13 cellular contexts compared by ENCODE assay signal in the genomic region with DNA sequence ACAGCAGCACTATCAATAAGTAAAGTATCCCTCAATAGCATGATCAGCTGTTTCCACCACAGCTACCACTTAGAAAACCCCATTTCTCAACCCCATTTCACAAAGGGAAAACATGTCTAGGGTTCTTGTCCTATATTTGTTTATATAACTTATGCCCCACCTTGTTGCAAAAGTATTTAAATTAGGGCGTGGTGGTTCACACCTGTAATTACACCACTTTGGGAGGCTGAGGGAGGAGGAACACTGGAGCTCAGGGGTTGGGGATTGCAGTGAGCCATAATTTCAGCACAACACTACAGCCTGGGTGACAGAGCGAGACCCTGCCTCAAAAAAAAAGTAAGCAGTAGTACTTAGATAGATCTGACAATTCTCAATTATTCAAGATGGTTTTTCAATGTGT. TPM values are rescaled to one million over a fixed set of nuclear protein-coding genes. Genes with fewer than 3 reads are reported as not detected.
DNase-seq lines count a peak whose midpoint lies in the region; ATAC-seq, FAIRE-seq and TF ChIP-seq lines count a peak whose summit lies in the region.
"Had no signal": no experiment of that assay in that cellular context is flagged by ENCODE, and none has a peak within 500 bp of the region (broad histone marks: within the 10 kb centered on the region; RNA-seq: fewer than 3 reads in every experiment).

No MANE protein-coding gene starts in this region.

- H2AFZ ChIP-seq in IMR-90 (replicated peaks; ENCODE audit: low read length, poor library complexity) (no peak overlapping the region), K562 (ENCODE audit: low read depth, low read length) (no peak overlapping the region)

- H4K20me1 ChIP-seq in BLaER1 treated with 17β-estradiol and CSF1 and Interleukin-3, amounts not matched to agents 10 nM and 100 nM: peaks cover 80 to 90% (median 86%) of the 10 kb centered on the region in 11 experiments
- H4K20me1 ChIP-seq in IMR-90 (ENCODE audit: insufficient read depth, low read length): peaks cover 63% of the 10 kb centered on the region
- peaks cover 67% of the 10 kb centered on the region for H4K20me1 ChIP-seq in K562 (replicated peaks; ENCODE audit: control insufficient read depth, insufficient read depth, low read length)

- peaks cover 98% of the 10 kb centered on the region for H3K79me2 ChIP-seq in K562 (ENCODE audit: control insufficient read depth, insufficient read depth, low read length)

- H2BK20ac ChIP-seq in IMR-90 (ENCODE audit: low read depth, low read length): no peak overlapping the region

- H3K9ac ChIP-seq in BLaER1 treated with 17β-estradiol and CSF1 and Interleukin-3, amounts not matched to agents 10 nM and 100 nM: peak overlapping the region in 3 of 11 experiments; percentile 2 to 28 (median 22); a peak in 3 of 22 replicates
- H3K9ac ChIP-seq in IMR-90 (ENCODE audit: low read depth, low read length) (no peak overlapping the region), K562 (ENCODE audit: insufficient read depth in 1 of 2, low read depth in 2 of 2, low read length in 2 of 2) (0 out of 4 replicates have a peak overlapping the region, but pooled peaks of 1 of the 2 experiments have one; percentile 12), kidney (ENCODE audit: low read length in 2 of 2) (no peak overlapping the region)

- H4K91ac ChIP-seq in IMR-90 (ENCODE audit: insufficient read depth, low read depth, low read length): no peak overlapping the region

- DNase-seq in IMR-90 (no peak), K562 (ENCODE audit: extremely low read depth in 1 of 4, low spot score in 3 of 4) (no peak), natural killer cell (no peak), kidney (no peak), EL (no peak), hepatic stellate cell (ENCODE audit: low spot score) (no peak)
- DNase-seq: H7, T1000 had no signal

- H2BK5ac ChIP-seq in IMR-90 (ENCODE audit: low read depth, low read length, poor library complexity, severe bottlenecking): no peak overlapping the region

- H3K4me3 ChIP-seq in BLaER1 treated with 17β-estradiol and CSF1 and Interleukin-3, amounts not matched to agents 10 nM and 100 nM: no peak overlapping the region
- H3K4me3 ChIP-seq in IMR-90 (ENCODE audit: insufficient read depth, low read depth, low read length) (no peak overlapping the region), K562 (no peak overlapping the region), kidney (ENCODE audit: low read length in 2 of 2) (no peak overlapping the region)

- H3K4me1 Mint-ChIP-seq in natural killer cell: peaks cover 54 to 69% of the 10 kb centered on the region in 2 donors

- no peak overlapping the region for H3K14ac ChIP-seq in IMR-90 (replicated peaks; ENCODE audit: low read depth, low read length)

- no peak overlapping the region for H4K8ac ChIP-seq in IMR-90 (ENCODE audit: low read depth in 2 of 2, low read length in 2 of 2)

- no peaks in the 10 kb centered on the region for H3K27me3 Mint-ChIP-seq in natural killer cell (ENCODE audit: low read depth in 2 of 2)

- peaks cover 13% of the 10 kb centered on the region for H3K9me1 ChIP-seq in IMR-90 (ENCODE audit: insufficient read depth, low read length)
- no peaks in the 10 kb centered on the region for H3K9me1 ChIP-seq in K562 (ENCODE audit: control insufficient read depth, insufficient read depth, low read length)

- H2AK5ac ChIP-seq in IMR-90 (ENCODE audit: low read depth, low read length): no peak overlapping the region

- no peak overlapping the region for H4K5ac ChIP-seq in IMR-90 (ENCODE audit: low read depth, low read length)

- peaks cover 37 to 90% of the 10 kb centered on the region in 2 experiments for H3K79me1 ChIP-seq in IMR-90 (ENCODE audit: low read depth in 1 of 2, low read length in 2 of 2)

- H3K4ac ChIP-seq in IMR-90 (ENCODE audit: low read depth, low read length): no peak overlapping the region

- H3K4me1 ChIP-seq in BLaER1 treated with 17β-estradiol and CSF1 and Interleukin-3, amounts not matched to agents 10 nM and 100 nM: peaks cover 78 to 86% (median 83%) of the 10 kb centered on the region in 10 experiments
- H3K4me1 ChIP-seq in IMR-90 (ENCODE audit: control insufficient read depth, insufficient read depth, low read length) (peaks cover 33% of the 10 kb centered on the region), K562 (replicated peaks in 1 of 2; ENCODE audit: control insufficient read depth in 2 of 2, insufficient read depth in 2 of 2, low read length in 2 of 2) (peaks cover 40 to 72% of the 10 kb centered on the region in 2 experiments), kidney (ENCODE audit: control insufficient read depth in 1 of 2, insufficient read depth in 1 of 2, low read depth in 1 of 2, low read length in 2 of 2) (peaks cover 14 to 15% of the 10 kb centered on the region in 2 donors)

- TF ChIP-seq CTCF in IMR-90 (conservative IDR thresholded peaks at IDR 0.05; ENCODE audit: low read depth, low read length) (no peak), K562 (IDR thresholded peaks at IDR 0.05 in 2 of 3, conservative IDR thresholded peaks at IDR 0.05 in 1 of 3; ENCODE audit: insufficient read depth in 2 of 3, low read depth in 1 of 3, low read length in 3 of 3) (no peak), natural killer cell (IDR thresholded peaks at IDR 0.05) (no peak), kidney (IDR thresholded peaks at IDR 0.05; ENCODE audit: borderline replicate concordance, extremely low read depth, insufficient read depth) (no peak)

- no CpG with 5 or more reads among the region's 2 CpGs for WGBS in IMR-90 (ENCODE audit: extremely low coverage in 2 of 2, insufficient read length in 1 of 2), 2 experiments
- WGBS in K562 (ENCODE audit: insufficient coverage, low coverage, missing lambda C conversion rate): 82% methylated on average over 2 of the region's 2 CpGs

- TF ChIP-seq POLR2A in IMR-90 (IDR thresholded peaks at IDR 0.05; ENCODE audit: low read depth, low read length) (no peak), K562 (conservative IDR thresholded peaks at IDR 0.05) (no peak)

- no peaks in the 10 kb centered on the region for H3K9me3 Mint-ChIP-seq in natural killer cell

- TF ChIP-seq RAD21 in IMR-90 (IDR thresholded peaks at IDR 0.05; ENCODE audit: low read length) (no peak), K562 (CRISPR knock-in tag; conservative IDR thresholded peaks at IDR 0.05 in 1 of 2, IDR thresholded peaks at IDR 0.05 in 1 of 2) (no peak)

- H2BK15ac ChIP-seq in IMR-90 (ENCODE audit: low read depth, low read length): no peak overlapping the region

- dilution Hi-C loops in IMR-90 (cut with HindIII; ENCODE audit: low sequenced_read_pairs, unreplicated experiment): no loop called here

- no peak for ATAC-seq in IMR-90 (ENCODE audit: low read depth)
- no peak for ATAC-seq in K562
- ATAC-seq in natural killer cell: no peak
- no peak for ATAC-seq in GM19455 (IDR thresholded peaks at IDR 0.05; ENCODE audit: unreplicated experiment)
- ATAC-seq: esophagus mucosa had no signal

- CTCF ChIA-PET in IMR-90 (lab: Yijun Ruan, JAX) (interaction anchor here (1.2 kb wide), 1 partner anchor 45 kb away, joined by 3 read pairs; no protein-coding TSS in a partner anchor), K562 (lab: Yijun Ruan, JAX; ENCODE audit: low intra/inter-chr PET ratio) (no interaction called here)

- H3K23ac ChIP-seq in IMR-90 (ENCODE audit: low read depth, low read length): no peak overlapping the region

- H2BK120ac ChIP-seq in IMR-90 (ENCODE audit: low read depth, low read length): no peak overlapping the region

- H2AK9ac ChIP-seq in IMR-90 (replicated peaks; ENCODE audit: low read depth, low read length, poor library complexity): no peak overlapping the region

- BruUV-seq in IMR-90 (replicated peaks; lab: Mats Ljungman, UMichigan) (no TSS peak), K562 (replicated peaks; lab: Mats Ljungman, UMichigan) (no TSS peak)

- peaks cover 0 to 25% (median 7%) of the 10 kb centered on the region in 11 experiments; a peak in 13 of 22 replicates for H3K36me3 ChIP-seq in BLaER1 treated with 17β-estradiol and CSF1 and Interleukin-3, amounts not matched to agents 10 nM and 100 nM
- H3K36me3 ChIP-seq in IMR-90 (ENCODE audit: control insufficient read depth, insufficient read depth, low read length): no peaks in the 10 kb centered on the region
- peaks cover 58% of the 10 kb centered on the region for H3K36me3 ChIP-seq in K562 (ENCODE audit: control insufficient read depth, insufficient read depth, low read length)
- no peaks in the 10 kb centered on the region for H3K36me3 ChIP-seq in kidney (ENCODE audit: control insufficient read depth in 1 of 2, insufficient read depth in 2 of 2, low read length in 2 of 2)
- H3K36me3 ChIP-seq: neutrophil had no signal

- no peak overlapping the region for H3K18ac ChIP-seq in IMR-90 (ENCODE audit: low read depth, low read length)

- in situ Hi-C loops in IMR-90 (cut with MboI; ENCODE audit: low sequenced_read_pairs): no loop called here
- in situ Hi-C loops in K562 (cut with MboI): no loop called here

- peak overlapping the region; percentile 85 to 97 for H3K27ac Mint-ChIP-seq in natural killer cell

- peaks cover 0 to 9% (median 0%) of the 10 kb centered on the region in 11 experiments; a peak in 7 of 22 replicates for H3K27me3 ChIP-seq in BLaER1 treated with 17β-estradiol and CSF1 and Interleukin-3, amounts not matched to agents 10 nM and 100 nM
- H3K27me3 ChIP-seq in IMR-90 (ENCODE audit: control insufficient read depth, insufficient read depth, low read length) (no peaks in the 10 kb centered on the region), K562 (ENCODE audit: control insufficient read depth in 2 of 2, insufficient read depth in 2 of 2, low read length in 2 of 2) (no peaks in the 10 kb centered on the region)

- no peaks in the 10 kb centered on the region for H3K9me3 ChIP-seq in BLaER1 treated with 17β-estradiol and CSF1 and Interleukin-3, amounts not matched to agents 10 nM and 100 nM (replicated peaks in 1 of 11)
- H3K9me3 ChIP-seq in IMR-90 (ENCODE audit: control insufficient read depth, insufficient read depth, low read length): no peaks in the 10 kb centered on the region
- no peaks in the 10 kb centered on the region for H3K9me3 ChIP-seq in K562 (replicated peaks; ENCODE audit: control insufficient read depth, insufficient read depth, low read depth, low read length)
- no peaks in the 10 kb centered on the region for H3K9me3 ChIP-seq in kidney (ENCODE audit: control insufficient read depth in 1 of 2, low read length in 2 of 2)
- H3K9me3 ChIP-seq: neutrophil had no signal

- peak overlapping the region; percentile 90 to 99 (median 96) for H3K4me2 ChIP-seq in BLaER1 treated with 17β-estradiol and CSF1 and Interleukin-3, amounts not matched to agents 10 nM and 100 nM
- peak overlapping the region; percentile 19; the same call in 1 of the 2 replicates for H3K4me2 ChIP-seq in IMR-90 (ENCODE audit: low read depth, low read length)
- peak overlapping the region; percentile 13; the same call in 1 of the 2 replicates for H3K4me2 ChIP-seq in K562 (ENCODE audit: insufficient read depth, low read length)

- POLR2A ChIA-PET in IMR-90 (lab: Charles Lee; ENCODE audit: unreplicated experiment): interaction anchor here (0.6 kb wide), 1 partner anchor 10 kb away, joined by 6 read pairs; no protein-coding TSS in a partner anchor
- POLR2A ChIA-PET in K562 (lab: Yijun Ruan, JAX): interaction anchor here (0.6 to 2.5 kb wide), 10 partner anchors 8 to 349 kb away, joined by 3 to 13 read pairs (median 3); no protein-coding TSS in a partner anchor

- FAIRE-seq in K562 (lab: Jason Lieb, UNC) (no peak), kidney (lab: Jason Lieb, UNC) (no peak)
- FAIRE-seq: islet of Langerhans had no signal

- H3K27ac ChIP-seq in BLaER1 treated with 17β-estradiol and CSF1 and Interleukin-3, amounts not matched to agents 10 nM and 100 nM: no peak overlapping the region
- no peak overlapping the region for H3K27ac ChIP-seq in IMR-90 (ENCODE audit: insufficient read depth, low read length)
- no peak overlapping the region for H3K27ac ChIP-seq in K562 (ENCODE audit: extremely low read depth, low read depth, low read length)
- no peak overlapping the region for H3K27ac ChIP-seq in kidney (ENCODE audit: low read depth in 2 of 2, low read length in 2 of 2)
- H3K27ac ChIP-seq: neutrophil had no signal

- no peaks in the 10 kb centered on the region for H3K36me3 Mint-ChIP-seq in natural killer cell

- peak overlapping the region; percentile 70 for H3K4me3 Mint-ChIP-seq in natural killer cell

- no peak overlapping the region for H3K56ac ChIP-seq in IMR-90 (ENCODE audit: extremely low read depth, insufficient read depth, low read length)

- intact Hi-C loops in IMR-90 (cut with micrococcal nuclease): no loop called here
- intact Hi-C loops in K562 (cut with micrococcal nuclease): no loop called here
- intact Hi-C loops in natural killer cell (cut with micrococcal nuclease): no loop called here
- intact Hi-C loops in kidney (cut with DNase I): no loop called here

- TF ChIP-seq EP300 in K562 (IDR thresholded peaks at IDR 0.05; ENCODE audit: low read length): no peak

RNA-seq across cellular contexts. Expression of gene MRPL14, which starts 3.7 kb away (rescaled TPM):
- total RNA-seq in IMR-90 (2012; rRNA removed) (43.7 and 52.8 TPM in 2 replicates), K562 (2014; rRNA removed) (166 and 199 TPM in 2 replicates), K562 (2014; rRNA removed; fragmentation: Illumina TruSeq; extraction: Trizol) (97.5 and 126 TPM in 2 replicates), K562 (2015; rRNA removed; fragmentation: Illumina TruSeq; extraction: Trizol) (130 and 136 TPM in 2 replicates), K562 (2021) (143 and 149 TPM in 2 replicates), natural killer cell (10 to 100 TPM; 14.9 to 16.2 (median 16.0) TPM), kidney (27.9 TPM)
- polyA plus RNA-seq in IMR-90 (2012; rRNA removed) (87.9 and 102 TPM in 2 replicates), K562 (2011; rRNA removed) (145 and 165 TPM in 2 replicates), K562 (2014; fragmentation: Illumina TruSeq; extraction: Trizol) (134 and 163 TPM in 2 replicates), K562 (2014; fragmentation: Nextera tagmentation; extraction: Ambion mirVana) (100 to 1,000 TPM; 414 to 424 TPM), K562 (2014; rRNA removed) (195 and 240 TPM in 2 replicates), kidney (ENCODE audit: insufficient read depth, low read depth, low replicate concordance) (71.5 TPM)
- polyA plus RNA-seq in IMR-90 (2012; cell fraction: cytosol; rRNA removed): 107 and 112 TPM in 2 replicates
- polyA plus RNA-seq in IMR-90 (2012; cell fraction: nucleus; rRNA removed; ENCODE audit: low replicate concordance): 25.7 and 42.9 TPM in 2 replicates
- 39.2 and 66.5 TPM in 2 replicates for total RNA-seq in K562 (2011; cell fraction: chromatin; rRNA removed; ENCODE audit: low replicate concordance)
- total RNA-seq in K562 (2011; cell fraction: nucleolus; rRNA removed): 54.2 and 60.8 TPM in 2 replicates
- total RNA-seq in K562 (2011; cell fraction: nucleoplasm; rRNA removed): 55.7 and 67.6 TPM in 2 replicates
- 149 and 217 TPM in 2 replicates for polyA plus RNA-seq in K562 (2011; cell fraction: cytosol; rRNA removed)
- 68.7 and 82.6 TPM in 2 replicates for polyA plus RNA-seq in K562 (2011; cell fraction: nucleus; rRNA removed)
- polyA plus RNA-seq in K562 (2012): 102 and 171 TPM in 2 replicates
- polyA minus RNA-seq in K562 (2011; rRNA and poly(A)+ RNA removed): 39.8 and 41.8 TPM in 2 replicates
- polyA minus RNA-seq in K562 (2011; cell fraction: cytosol; rRNA and poly(A)+ RNA removed): 38.6 and 39.1 TPM in 2 replicates
- polyA minus RNA-seq in K562 (2011; cell fraction: nucleus; rRNA and poly(A)+ RNA removed): 15.3 and 25.4 TPM in 2 replicates

RNA-seq across cellular contexts. Expression of gene TMEM63B, which starts 3.8 kb away (rescaled TPM):
- 12.2 and 12.8 TPM in 2 replicates for total RNA-seq in IMR-90 (2012; rRNA removed)
- 42.6 and 45.6 TPM in 2 replicates for polyA plus RNA-seq in IMR-90 (2012; rRNA removed)
- polyA plus RNA-seq in IMR-90 (2012; cell fraction: cytosol; rRNA removed): 18.6 and 55.2 TPM in 2 replicates
- polyA plus RNA-seq in IMR-90 (2012; cell fraction: nucleus; rRNA removed; ENCODE audit: low replicate concordance): 129 TPM in 2 replicates
- total RNA-seq in K562 (2011; cell fraction: chromatin; rRNA removed; ENCODE audit: low replicate concordance): 125 and 274 TPM in 2 replicates
- total RNA-seq in K562 (2011; cell fraction: nucleolus; rRNA removed): 162 and 166 TPM in 2 replicates
- 160 TPM in 2 replicates for total RNA-seq in K562 (2011; cell fraction: nucleoplasm; rRNA removed)
- 12.6 and 22.5 TPM in 2 replicates for total RNA-seq in K562 (2014; rRNA removed)
- total RNA-seq in K562 (2014; rRNA removed; fragmentation: Illumina TruSeq; extraction: Trizol): 10.8 and 14.4 TPM in 2 replicates
- total RNA-seq in K562 (2015; rRNA removed; fragmentation: Illumina TruSeq; extraction: Trizol): 14.0 and 14.3 TPM in 2 replicates
- total RNA-seq in K562 (2021): 39.2 and 39.4 TPM in 2 replicates
- polyA plus RNA-seq in K562 (2011; rRNA removed): 37.0 and 59.6 TPM in 2 replicates
- 69.9 and 86.4 TPM in 2 replicates for polyA plus RNA-seq in K562 (2011; cell fraction: cytosol; rRNA removed)
- polyA plus RNA-seq in K562 (2011; cell fraction: nucleus; rRNA removed): 128 and 148 TPM in 2 replicates
- 27.9 and 28.7 TPM in 2 replicates for polyA plus RNA-seq in K562 (2012)
- 32.5 and 35.7 TPM in 2 replicates for polyA plus RNA-seq in K562 (2014; fragmentation: Illumina TruSeq; extraction: Trizol)
- polyA plus RNA-seq in K562 (2014; fragmentation: Nextera tagmentation; extraction: Ambion mirVana): under 1 TPM; 0.14 to 0.17 TPM
- 26.8 and 31.0 TPM in 2 replicates for polyA plus RNA-seq in K562 (2014; rRNA removed)
- 52.7 and 68.9 TPM in 2 replicates for polyA minus RNA-seq in K562 (2011; rRNA and poly(A)+ RNA removed)
- 35.2 and 46.9 TPM in 2 replicates for polyA minus RNA-seq in K562 (2011; cell fraction: cytosol; rRNA and poly(A)+ RNA removed)
- 25.6 and 33.4 TPM in 2 replicates for polyA minus RNA-seq in K562 (2011; cell fraction: nucleus; rRNA and poly(A)+ RNA removed)
- 10 to 100 TPM; 24.7 to 30.8 (median 28.1) TPM for total RNA-seq in natural killer cell
- 27.3 TPM for total RNA-seq in kidney
- polyA plus RNA-seq in kidney (ENCODE audit: insufficient read depth, low read depth, low replicate concordance): 18.2 TPM

RNA-seq across cellular contexts. Expression of gene CAPN11, which starts 35.1 kb away (rescaled TPM):
- total RNA-seq in IMR-90 (2012; rRNA removed) (not detected in 2 replicates), K562 (2014; rRNA removed) (0.20 and 0.41 TPM in 2 replicates), K562 (2014; rRNA removed; fragmentation: Illumina TruSeq; extraction: Trizol) (0.13 and 0.18 TPM in 2 replicates), K562 (2015; rRNA removed; fragmentation: Illumina TruSeq; extraction: Trizol) (0.07 and 0.11 TPM in 2 replicates), K562 (2021) (0.07 and 0.18 TPM in 2 replicates), natural killer cell (not detected), kidney (2.3 TPM)
- polyA plus RNA-seq in IMR-90 (2012; rRNA removed) (not detected in 2 replicates), K562 (2011; rRNA removed) (0.30 and 0.46 TPM in 2 replicates), K562 (2014; fragmentation: Illumina TruSeq; extraction: Trizol) (0.15 and 0.19 TPM in 2 replicates), K562 (2014; fragmentation: Nextera tagmentation; extraction: Ambion mirVana) (under 1 TPM in 1 of 2 experiments, not detected in 1; 0.03 TPM), K562 (2014; rRNA removed) (0.04 and 0.61 TPM in 2 replicates), kidney (ENCODE audit: insufficient read depth, low read depth, low replicate concordance) (0.39 TPM)
- polyA plus RNA-seq in IMR-90 (2012; cell fraction: cytosol; rRNA removed): 0.01 TPM in 1 of 2 replicates, not detected in the other
- 0.10 and 0.24 TPM in 2 replicates for polyA plus RNA-seq in IMR-90 (2012; cell fraction: nucleus; rRNA removed; ENCODE audit: low replicate concordance)
- 2.2 and 4.6 TPM in 2 replicates for total RNA-seq in K562 (2011; cell fraction: chromatin; rRNA removed; ENCODE audit: low replicate concordance)
- total RNA-seq in K562 (2011; cell fraction: nucleolus; rRNA removed): 1.8 and 2.5 TPM in 2 replicates
- total RNA-seq in K562 (2011; cell fraction: nucleoplasm; rRNA removed): 1.6 and 1.9 TPM in 2 replicates
- polyA plus RNA-seq in K562 (2011; cell fraction: cytosol; rRNA removed): 0.15 and 0.57 TPM in 2 replicates
- 3.4 and 5.7 TPM in 2 replicates for polyA plus RNA-seq in K562 (2011; cell fraction: nucleus; rRNA removed)
- polyA plus RNA-seq in K562 (2012): 0.35 and 1.5 TPM in 2 replicates
- 0.24 and 0.25 TPM in 2 replicates for polyA minus RNA-seq in K562 (2011; rRNA and poly(A)+ RNA removed)
- 0.48 TPM in 1 of 2 replicates, not detected in the other for polyA minus RNA-seq in K562 (2011; cell fraction: cytosol; rRNA and poly(A)+ RNA removed)
- 0.67 and 0.81 TPM in 2 replicates for polyA minus RNA-seq in K562 (2011; cell fraction: nucleus; rRNA and poly(A)+ RNA removed)

Comparison
In these comparisons a context has a peak if more than half of its experiments do, and no peak if none do; other contexts are left out.
1. H3K4me2 ChIP-seq: peak in every context shown above with its lines; median percentile 96 in BLaER1 treated with 17β-estradiol and CSF1 and Interleukin-3, amounts not matched to agents 10 nM and 100 nM; 19 in IMR-90; 13 in K562.